30 cellular contexts compared by ENCODE assay signal in the genomic region with DNA sequence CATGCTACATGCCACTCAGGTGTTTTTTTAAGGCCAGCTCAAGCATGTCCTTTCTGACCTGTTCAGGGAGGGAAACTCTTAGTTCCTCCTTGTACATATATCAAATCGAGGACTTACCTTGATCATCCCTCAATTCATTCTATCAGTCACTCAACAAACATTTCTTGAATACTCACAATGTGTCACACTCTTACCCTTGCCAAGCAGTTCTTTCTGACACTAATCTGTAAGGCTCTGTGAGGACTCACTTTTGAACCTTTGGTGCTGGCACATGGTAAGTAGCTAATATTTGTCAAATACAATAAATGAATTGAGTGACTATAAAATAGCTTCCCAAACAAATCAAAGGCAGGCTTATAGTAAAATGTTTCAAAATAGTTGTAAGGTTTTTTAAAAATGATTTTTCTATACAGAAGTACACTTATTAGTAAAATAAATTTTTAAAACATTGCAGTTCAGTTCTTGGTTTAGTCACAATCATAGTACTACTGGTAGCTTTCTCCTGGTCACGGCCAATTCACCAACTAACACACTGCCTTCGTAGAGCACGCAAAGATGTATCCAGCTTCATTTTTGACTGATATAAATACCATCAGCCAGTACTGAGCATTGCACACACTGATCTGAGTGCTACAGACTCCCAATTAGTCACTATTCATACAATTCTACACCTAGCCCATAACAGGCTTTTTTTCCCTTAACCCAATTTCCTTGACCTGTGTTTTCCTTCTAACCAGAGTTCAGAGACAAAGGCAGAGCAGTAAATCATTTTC. TPM values are rescaled to one million over a fixed set of nuclear protein-coding genes. Genes with fewer than 3 reads are reported as not detected.
DNase-seq lines count a peak whose midpoint lies in the region; ATAC-seq and TF ChIP-seq lines count a peak whose summit lies in the region.
"Had no signal": no experiment of that assay in that cellular context is flagged by ENCODE, and none has a peak within 500 bp of the region (broad histone marks: within the 10 kb centered on the region; RNA-seq: fewer than 3 reads in every experiment).

No MANE protein-coding gene starts in this region.

- peak overlapping the region; percentile 87 for H3K27ac ChIP-seq in OCI-LY1 (ENCODE audit: low read depth, low read length, poor library complexity, severe bottlenecking)
- peak overlapping the region; percentile 98 for H3K27ac ChIP-seq in angular gyrus (ENCODE audit: low read depth, low read length)
- peak overlapping the region; percentile 45 for H3K27ac ChIP-seq in smooth muscle cell (ENCODE audit: low read depth)
- H3K27ac ChIP-seq: ascending aorta, foreskin keratinocyte, stomach, upper lobe of right lung had no signal

- H2AFZ ChIP-seq in OCI-LY1 (ENCODE audit: low read length) (no peak overlapping the region), smooth muscle cell (ENCODE audit: low read depth) (no peak overlapping the region)

- H3K4me3 Mint-ChIP-seq in immature natural killer cell = peak overlapping the region in 4 of 5 donors; percentile 17 to 51 (median 38)
- H3K4me3 Mint-ChIP-seq in stimulated activated naive CD8-positive, alpha-beta T cell treated with anti-CD3 and anti-CD28 coated beads, Interleukin-15, amount 100 ng/mL, for 72 hours = no peak overlapping the region
- H3K4me3 Mint-ChIP-seq: CD4-positive, alpha-beta memory T cell; H9 had no signal

- no peak for ATAC-seq in HG02973 (IDR thresholded peaks at IDR 0.05; ENCODE audit: unreplicated experiment)
- no peak for ATAC-seq in stimulated activated naive CD8-positive, alpha-beta T cell treated with anti-CD3 and anti-CD28 coated beads, Interleukin-15, amount 100 ng/mL, for 72 hours
- ATAC-seq: activated naive CD4-positive, alpha-beta T cell treated with anti-CD3 and anti-CD28 coated beads, Interleukin-2, amount 50 U/mL, for 72 hours; foreskin keratinocyte; upper lobe of right lung had no signal

- H3K4me1 Mint-ChIP-seq in immature natural killer cell = peaks cover 0 to 47% of the 10 kb centered on the region in 2 donors
- no peaks in the 10 kb centered on the region for H3K4me1 Mint-ChIP-seq in stimulated activated naive CD8-positive, alpha-beta T cell treated with anti-CD3 and anti-CD28 coated beads, Interleukin-15, amount 100 ng/mL, for 72 hours

- H3K36me3 Mint-ChIP-seq in immature natural killer cell = peaks cover 1 to 7% (median 6%) of the 10 kb centered on the region in 3 donors
- H3K36me3 Mint-ChIP-seq: activated naive CD4-positive, alpha-beta T cell treated with anti-CD3 and anti-CD28 coated beads, Interleukin-2, amount 50 U/mL, for 72 hours; CD4-positive, alpha-beta memory T cell had no signal

- DNase-seq in immature natural killer cell (no peak), smooth muscle cell (lab: John Stamatoyannopoulos, UW; ENCODE audit: unreplicated experiment) (no peak), DMS153 (lab: John Stamatoyannopoulos, UW) (no peak)
- DNase-seq in activated CD8-positive, alpha-beta memory T cell treated with anti-CD3 and anti-CD28 coated beads, Interleukin-2, amount 50 U/mL, for 4 hours = no peak
- DNase-seq in stimulated activated naive CD8-positive, alpha-beta T cell treated with anti-CD3 and anti-CD28 coated beads, Interleukin-15, amount 100 ng/mL, for 72 hours = no peak
- DNase-seq: activated CD4-positive, alpha-beta T cell treated with anti-CD3 and anti-CD28 coated beads, Interleukin-2, amount 50 U/mL, for 4 hours; activated CD4-positive, CD25-positive, alpha-beta regulatory T cell; CD4-positive, alpha-beta memory T cell; effector CD4-positive, alpha-beta T cell; erythroblast; foreskin keratinocyte; GDM1; H9; IMR-90; NCI-H1105; NCI-H2029 treated with DMSO at 0.1 percent for 48 hours; NCI-H345; NCI-H774; SHP77; sigmoid colon; stomach; SW 1271; T1000; upper lobe of right lung had no signal

- H3K4me3 ChIP-seq in OCI-LY1 (ENCODE audit: low read depth, low read length, poor library complexity, severe bottlenecking) (no peak overlapping the region), smooth muscle cell (no peak overlapping the region)
- H3K4me3 ChIP-seq: ascending aorta, sigmoid colon, stomach, upper lobe of right lung had no signal

- H4K20me1 ChIP-seq in OCI-LY1 (ENCODE audit: insufficient read depth, low read length) = no peaks in the 10 kb centered on the region
- H4K20me1 ChIP-seq in smooth muscle cell (ENCODE audit: low read depth) = peaks cover 100% of the 10 kb centered on the region

- H3K36me3 ChIP-seq in OCI-LY1 (ENCODE audit: insufficient read depth, low read length) (0 out of 2 replicates have a peak, but pooled peaks cover 6% of the 10 kb centered on the region), smooth muscle cell (ENCODE audit: low read depth) (no peaks in the 10 kb centered on the region)
- H3K36me3 ChIP-seq: ascending aorta, sigmoid colon, stomach, upper lobe of right lung had no signal

- peak overlapping the region in 3 of 6 donors; percentile 77 to 88 (median 87) for H3K27ac Mint-ChIP-seq in immature natural killer cell
- no peak overlapping the region for H3K27ac Mint-ChIP-seq in stimulated activated naive CD8-positive, alpha-beta T cell treated with anti-CD3 and anti-CD28 coated beads, Interleukin-15, amount 100 ng/mL, for 72 hours
- H3K27ac Mint-ChIP-seq: activated naive CD4-positive, alpha-beta T cell treated with anti-CD3 and anti-CD28 coated beads, Interleukin-2, amount 50 U/mL, for 72 hours; activated T-helper 2 cell treated with anti-CD3 and anti-CD28 coated beads, Interferon-gamma antibody, Interleukin-2, Interleukin-4, amounts not matched to agents 10 μg/mL and 5 μg/mL and 100 μg/mL, durations not matched to agents 14 hours and 24 hours and 36 hours; CD4-positive, alpha-beta memory T cell; H9 had no signal

- H3K27me3 ChIP-seq in OCI-LY1 (ENCODE audit: insufficient read depth, low read length) = no peaks in the 10 kb centered on the region
- no peaks in the 10 kb centered on the region for H3K27me3 ChIP-seq in smooth muscle cell (ENCODE audit: low read depth)
- H3K27me3 ChIP-seq: ascending aorta, sigmoid colon, stomach, upper lobe of right lung had no signal

- H3K4me2 ChIP-seq in OCI-LY1 (ENCODE audit: low read length) = peak overlapping the region; percentile 76; the same call in 1 of the 2 replicates
- no peak overlapping the region for H3K4me2 ChIP-seq in smooth muscle cell

- TF ChIP-seq CTCF in OCI-LY1 (IDR thresholded peaks at IDR 0.05; ENCODE audit: low read length) = no peak
- no peak for TF ChIP-seq CTCF in smooth muscle cell (IDR thresholded peaks at IDR 0.05; ENCODE audit: borderline replicate concordance, insufficient read depth, poor library complexity, severe bottlenecking)

- no peaks in the 10 kb centered on the region for H3K9me2 ChIP-seq in OCI-LY1 (ENCODE audit: low read depth, low read length)

- peaks cover 10% of the 10 kb centered on the region; the same call in 1 of the 2 replicates for H3K79me2 ChIP-seq in OCI-LY1 (ENCODE audit: insufficient read depth, low read length)
- H3K79me2 ChIP-seq in smooth muscle cell (ENCODE audit: low read depth) = peaks cover 100% of the 10 kb centered on the region

- H3K4me1 ChIP-seq in OCI-LY1 (ENCODE audit: insufficient read depth, low read length, severe bottlenecking) = peaks cover 47% of the 10 kb centered on the region
- H3K4me1 ChIP-seq in smooth muscle cell (ENCODE audit: low read depth) = peaks cover 59% of the 10 kb centered on the region
- H3K4me1 ChIP-seq: foreskin keratinocyte, sigmoid colon had no signal

- no peaks in the 10 kb centered on the region for H3K9me3 Mint-ChIP-seq in immature natural killer cell
- H3K9me3 Mint-ChIP-seq in stimulated activated naive CD8-positive, alpha-beta T cell treated with anti-CD3 and anti-CD28 coated beads, Interleukin-15, amount 100 ng/mL, for 72 hours = no peaks in the 10 kb centered on the region
- H3K9me3 Mint-ChIP-seq: activated naive CD4-positive, alpha-beta T cell treated with anti-CD3 and anti-CD28 coated beads, Interleukin-2, amount 50 U/mL, for 72 hours; activated T-helper 2 cell treated with anti-CD3 and anti-CD28 coated beads, Interferon-gamma antibody, Interleukin-2, Interleukin-4, amounts not matched to agents 10 μg/mL and 5 μg/mL and 100 μg/mL, durations not matched to agents 14 hours and 24 hours and 36 hours; CD4-positive, alpha-beta memory T cell; H9 had no signal

- H3K27me3 Mint-ChIP-seq in immature natural killer cell (ENCODE audit: low read depth in 3 of 3) = peaks cover 2 to 6% (median 3%) of the 10 kb centered on the region in 3 donors
- H3K27me3 Mint-ChIP-seq in stimulated activated naive CD8-positive, alpha-beta T cell treated with anti-CD3 and anti-CD28 coated beads, Interleukin-15, amount 100 ng/mL, for 72 hours = peaks cover 10% of the 10 kb centered on the region

- H3K9me3 ChIP-seq in OCI-LY1 (ENCODE audit: low read length) (no peaks in the 10 kb centered on the region), smooth muscle cell (replicated peaks; ENCODE audit: low read depth) (no peaks in the 10 kb centered on the region)
- H3K9me3 ChIP-seq: ascending aorta, sigmoid colon, stomach, upper lobe of right lung had no signal

- 76% methylated on average over 4 of the region's 4 CpGs for WGBS in smooth muscle cell (ENCODE audit: low lambda C conversion rate)

- H3K9ac ChIP-seq in OCI-LY1 (ENCODE audit: low read length) = no peak overlapping the region; the same call in 1 of the 2 replicates
- H3K9ac ChIP-seq in smooth muscle cell (ENCODE audit: low read depth) = no peak overlapping the region

- H3F3A ChIP-seq in OCI-LY1 (ENCODE audit: insufficient read depth, low read length) (no peaks in the 10 kb centered on the region), smooth muscle cell (ENCODE audit: low read depth) (peaks cover 14% of the 10 kb centered on the region)

RNA-seq across cellular contexts. Expression of gene ZEB2, which starts 50.9 kb away (rescaled TPM):
- polyA plus RNA-seq in immature natural killer cell (100 to 1,000 TPM in 1 of 3 donors, 10 to 100 TPM in 2; 56.5 to 115 (median 62.3) TPM), smooth muscle cell (50.8 and 67.5 TPM in 2 replicates)
- total RNA-seq in smooth muscle cell = 148 and 158 TPM in 2 replicates

Comparison
In these comparisons a context has a peak if more than half of its experiments do, and no peak if none do; other contexts are left out.
1. H3K27ac ChIP-seq: peak in every context shown above with its lines; median percentile 98 in angular gyrus; 87 in OCI-LY1; 45 in smooth muscle cell.
2. H3K4me3 Mint-ChIP-seq: peak in immature natural killer cell (4 of 5); none in stimulated activated naive CD8-positive, alpha-beta T cell treated with anti-CD3 and anti-CD28 coated beads, Interleukin-15, amount 100 ng/mL, for 72 hours (0 of 2).